Comparison of ENCODE assay signal across 8 cellular contexts in the genomic region with DNA sequence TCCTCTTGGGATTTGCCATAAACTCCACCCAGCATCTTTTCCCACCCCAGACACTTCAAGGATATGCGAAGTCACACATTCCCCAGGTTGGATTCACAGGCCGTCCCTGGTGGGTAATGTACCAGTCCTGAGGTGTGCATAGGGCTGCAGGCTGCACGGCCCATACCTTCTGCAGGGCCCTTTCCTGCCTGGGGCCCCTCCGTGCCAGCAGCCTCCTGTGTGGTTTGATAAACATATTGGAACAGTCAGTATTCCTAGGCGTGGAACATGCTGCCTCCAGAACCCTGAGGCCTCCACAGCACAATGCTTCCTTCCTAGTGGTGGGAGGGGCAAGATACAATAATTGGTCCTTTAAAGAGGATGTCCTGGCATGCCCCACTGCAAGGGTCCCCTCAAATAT.
"Had no signal": no experiment of that assay in that cellular context is flagged by ENCODE, and none has a peak within 500 bp of the region (broad histone marks: within the 10 kb centered on the region; RNA-seq: fewer than 3 reads in every experiment).

No MANE protein-coding gene starts in this region.

- ATAC-seq: esophagus mucosa, lower lobe of right lung, right lobe of liver had no signal

- H3K27ac ChIP-seq: lower lobe of right lung, right lobe of liver had no signal

- DNase-seq: activated CD4-positive, alpha-beta memory T cell treated with anti-CD3 and anti-CD28 coated beads, Interleukin-2, amount 10 ng/mL, durations not matched to agents 7 days and 5 days; activated naive CD4-positive, alpha-beta T cell treated with anti-CD3 and anti-CD28 coated beads for 36 hours; lower lobe of right lung; right lobe of liver; spleen; stimulated activated CD4-positive, alpha-beta T cell treated with anti-CD3 and anti-CD28 coated beads, Interleukin-2, amount 100 ng/mL, for 24 hours; T1000 had no signal

- H3K27me3 ChIP-seq: right lobe of liver, spleen had no signal

- H3K4me3 ChIP-seq: lower lobe of right lung, right lobe of liver, spleen had no signal

- H3K9me3 ChIP-seq: lower lobe of right lung, right lobe of liver, spleen had no signal
